In the genomic region with DNA sequence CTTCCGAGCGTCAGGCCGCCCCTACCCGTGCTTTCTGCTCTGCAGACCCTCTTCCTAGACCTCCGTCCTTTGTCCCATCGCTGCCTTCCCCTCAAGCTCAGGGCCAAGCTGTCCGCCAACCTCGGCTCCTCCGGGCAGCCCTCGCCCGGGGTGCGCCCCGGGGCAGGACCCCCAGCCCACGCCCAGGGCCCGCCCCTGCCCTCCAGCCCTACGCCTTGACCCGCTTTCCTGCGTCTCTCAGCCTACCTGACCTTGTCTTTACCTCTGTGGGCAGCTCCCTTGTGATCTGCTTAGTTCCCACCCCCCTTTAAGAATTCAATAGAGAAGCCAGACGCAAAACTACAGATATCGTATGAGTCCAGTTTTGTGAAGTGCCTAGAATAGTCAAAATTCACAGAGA, we compare ENCODE assay signal across 8 cellular contexts. TPM values are rescaled to one million over a fixed set of nuclear protein-coding genes. Genes with fewer than 3 reads are reported as not detected.
DNase-seq lines count a peak whose midpoint lies in the region; ATAC-seq and TF ChIP-seq lines count a peak whose summit lies in the region.
"Not testable (repeated sequence)": the region's sequence is repeated elsewhere in the genome, so short reads cannot be mapped to it uniquely, and the experiment has no call there.

A gene with protein sequence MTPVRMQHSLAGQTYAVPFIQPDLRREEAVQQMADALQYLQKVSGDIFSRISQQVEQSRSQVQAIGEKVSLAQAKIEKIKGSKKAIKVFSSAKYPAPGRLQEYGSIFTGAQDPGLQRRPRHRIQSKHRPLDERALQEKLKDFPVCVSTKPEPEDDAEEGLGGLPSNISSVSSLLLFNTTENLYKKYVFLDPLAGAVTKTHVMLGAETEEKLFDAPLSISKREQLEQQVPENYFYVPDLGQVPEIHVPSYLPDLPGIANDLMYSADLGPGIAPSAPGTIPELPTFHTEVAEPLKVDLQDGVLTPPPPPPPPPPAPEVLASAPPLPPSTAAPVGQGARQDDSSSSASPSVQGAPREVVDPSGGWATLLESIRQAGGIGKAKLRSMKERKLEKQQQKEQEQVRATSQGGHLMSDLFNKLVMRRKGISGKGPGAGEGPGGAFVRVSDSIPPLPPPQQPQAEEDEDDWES (minus strand): TSS at position 101 of the 400 bp plus-strand sequence. CDS start 4,457 bp downstream, outside the sequence.

- not testable (repeated sequence) for H3K27me3 Mint-ChIP-seq in activated CD4-positive, alpha-beta memory T cell treated with anti-CD3 and anti-CD28 coated beads for 36 hours; MCF 10A (ENCODE audit: insufficient read depth, unreplicated experiment); progenitor cell of endocrine pancreas

- not testable (repeated sequence) for TF ChIP-seq POLR2A in NB4 (IDR thresholded peaks at IDR 0.05; ENCODE audit: extremely low read depth, insufficient read length); gastroesophageal sphincter (IDR thresholded peaks at IDR 0.05); vagina (IDR thresholded peaks at IDR 0.05)

- not testable (repeated sequence) for H3K36me3 ChIP-seq in GM06990 (ENCODE audit: control insufficient read depth, insufficient read depth, low read length); gastroesophageal sphincter; lower lobe of right lung; vagina

- TF ChIP-seq CTCF in GM06990 (IDR thresholded peaks at IDR 0.05; ENCODE audit: insufficient read depth, low read length, poor library complexity, severe bottlenecking); NB4 (IDR thresholded peaks at IDR 0.05; ENCODE audit: low read depth, low read length); MCF 10A (IDR thresholded peaks at IDR 0.05; ENCODE audit: unreplicated experiment); gastroesophageal sphincter (IDR thresholded peaks at IDR 0.05); lower lobe of right lung (IDR thresholded peaks at IDR 0.05); progenitor cell of endocrine pancreas (IDR thresholded peaks at IDR 0.05; ENCODE audit: unreplicated experiment); vagina (IDR thresholded peaks at IDR 0.05): not testable (repeated sequence)

- not testable (repeated sequence) for H3K4me1 Mint-ChIP-seq in activated CD4-positive, alpha-beta memory T cell treated with anti-CD3 and anti-CD28 coated beads for 36 hours (ENCODE audit: low read depth); MCF 10A (ENCODE audit: insufficient read depth, unreplicated experiment); progenitor cell of endocrine pancreas (ENCODE audit: low read depth)

- CTCF ChIA-PET in activated CD4-positive, alpha-beta memory T cell treated with anti-CD3 and anti-CD28 coated beads for 36 hours (lab: Charles Lee); MCF 10A (lab: Yijun Ruan, JAX): not testable (repeated sequence)

- POLR2A ChIA-PET in activated CD4-positive, alpha-beta memory T cell treated with anti-CD3 and anti-CD28 coated beads for 36 hours (lab: Charles Lee); MCF 10A (lab: Yijun Ruan, JAX): not testable (repeated sequence)

- not testable (repeated sequence) for H3K9me3 Mint-ChIP-seq in activated CD4-positive, alpha-beta memory T cell treated with anti-CD3 and anti-CD28 coated beads for 36 hours; MCF 10A (ENCODE audit: unreplicated experiment); progenitor cell of endocrine pancreas (ENCODE audit: low read depth)

- H3K27ac ChIP-seq in gastroesophageal sphincter, result peak within 1 kb of the TSS in 1 of 4 donors; percentile 55
- not testable (repeated sequence) for H3K27ac ChIP-seq in lower lobe of right lung, vagina

- not testable (repeated sequence) for BruUV-seq in MCF 10A (replicated peaks; lab: Mats Ljungman, UMichigan)

- H3K27me3 ChIP-seq in GM06990 (replicated peaks; ENCODE audit: control insufficient read depth, insufficient read depth, low read length); gastroesophageal sphincter; lower lobe of right lung (ENCODE audit: low read depth); vagina: not testable (repeated sequence)

- not testable (repeated sequence) for H3K4me3 Mint-ChIP-seq in activated CD4-positive, alpha-beta memory T cell treated with anti-CD3 and anti-CD28 coated beads for 36 hours; MCF 10A (ENCODE audit: unreplicated experiment); progenitor cell of endocrine pancreas (ENCODE audit: low read depth)

- not testable (repeated sequence) for H3K9me3 ChIP-seq in gastroesophageal sphincter, lower lobe of right lung, vagina

- ATAC-seq in gastroesophageal sphincter, lower lobe of right lung: not testable (repeated sequence)

- intact Hi-C loops in activated CD4-positive, alpha-beta memory T cell treated with anti-CD3 and anti-CD28 coated beads for 36 hours (cut with micrococcal nuclease); MCF 10A (cut with micrococcal nuclease); lower lobe of right lung (cut with DNase I); vagina (cut with DNase I): not testable (repeated sequence)

- no CpG with 5 or more reads among the region's 20 CpGs for WGBS in gastroesophageal sphincter (ENCODE audit: low coverage in 1 of 2), 2 donors

- TF ChIP-seq EP300 in gastroesophageal sphincter (IDR thresholded peaks at IDR 0.05), result not testable (repeated sequence)

- H3K36me3 Mint-ChIP-seq in activated CD4-positive, alpha-beta memory T cell treated with anti-CD3 and anti-CD28 coated beads for 36 hours; MCF 10A (ENCODE audit: insufficient read depth, unreplicated experiment); progenitor cell of endocrine pancreas (ENCODE audit: insufficient read depth): not testable (repeated sequence)

- DNase-seq in GM06990 (ENCODE audit: extremely low read depth, insufficient read length); NB4 (ENCODE audit: low read depth); activated CD4-positive, alpha-beta memory T cell treated with anti-CD3 and anti-CD28 coated beads for 36 hours; MCF 10A (ENCODE audit: unreplicated experiment); lower lobe of right lung; progenitor cell of endocrine pancreas (ENCODE audit: low spot score, unreplicated experiment); vagina (ENCODE audit: extremely low spot score in 2 of 2): not testable (repeated sequence)

- H3K4me1 ChIP-seq in gastroesophageal sphincter, lower lobe of right lung, vagina: not testable (repeated sequence)

- H3K4me3 ChIP-seq in GM06990 (replicated peaks; ENCODE audit: low read depth, low read length), result peak within 1 kb of the TSS; percentile 48; the same call in 1 of the 2 replicates
- peak within 1 kb of the TSS; percentile 38 for H3K4me3 ChIP-seq in NB4 (ENCODE audit: low read depth, low read length)
- H3K4me3 ChIP-seq in gastroesophageal sphincter, result peak within 1 kb of the TSS; percentile 37 to 74
- peak within 1 kb of the TSS; percentile 43 for H3K4me3 ChIP-seq in lower lobe of right lung
- peak within 1 kb of the TSS; percentile 39 to 47 for H3K4me3 ChIP-seq in vagina

- not testable (repeated sequence) for H3K27ac Mint-ChIP-seq in activated CD4-positive, alpha-beta memory T cell treated with anti-CD3 and anti-CD28 coated beads for 36 hours; MCF 10A (ENCODE audit: low read depth, unreplicated experiment); progenitor cell of endocrine pancreas

RNA-seq across cellular contexts. Expression of the gene that starts here (rescaled TPM):
- 10 to 100 TPM; 20.8 to 22.3 TPM for total RNA-seq in activated CD4-positive, alpha-beta memory T cell treated with anti-CD3 and anti-CD28 coated beads for 36 hours
- 17.2 and 18.2 TPM in 2 replicates for total RNA-seq in MCF 10A (2022)
- total RNA-seq in gastroesophageal sphincter, result 10 to 100 TPM in 1 of 4 donors, 1 to 10 TPM in 3; 4.2 to 10.6 (median 6.0) TPM
- total RNA-seq in lower lobe of right lung, result 25.1 TPM
- total RNA-seq in progenitor cell of endocrine pancreas, result 25.4 and 26.1 TPM in 2 replicates
- total RNA-seq in vagina, result 7.6 TPM
